In the genomic region with DNA sequence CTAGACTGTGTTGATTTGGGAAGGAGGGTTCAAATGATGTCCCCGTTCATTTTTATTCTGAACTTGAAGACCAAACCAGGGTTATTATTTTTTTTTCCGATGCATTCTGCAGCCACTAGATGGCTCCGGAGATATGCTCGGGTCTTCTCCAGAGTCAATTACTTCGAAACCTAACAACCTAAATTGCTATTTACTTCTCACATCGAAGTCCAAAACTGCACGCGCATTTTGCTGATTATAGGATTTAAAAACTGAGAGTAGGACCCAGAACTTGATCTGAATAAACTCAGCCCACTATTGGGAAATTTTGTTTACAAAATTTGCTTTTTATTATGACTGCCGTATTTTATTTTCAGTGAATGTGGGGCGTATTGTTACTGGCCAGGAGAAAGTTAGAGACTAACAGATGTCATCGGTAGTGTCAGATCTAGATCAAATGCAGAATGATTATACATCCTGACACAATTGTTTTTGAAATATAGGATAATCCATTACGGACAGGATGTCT, we compare ENCODE assay signal across 8 cellular contexts.
A peak's percentile ranks its signal among the peaks of the same experiment; 100 is the strongest.
DNase-seq lines count a peak whose midpoint lies in the region; ATAC-seq and TF ChIP-seq lines count a peak whose summit lies in the region.

No MANE protein-coding gene starts in this region.

- peak; percentile 77 for TF ChIP-seq RAD21 in HCT116 (IDR thresholded peaks at IDR 0.05; ENCODE audit: low read depth)

- DNase-seq in D341Med (ENCODE audit: low spot score), result peak; percentile 24
- peak; percentile 54 for DNase-seq in HCT116 (ENCODE audit: low read depth, low spot score)
- no peak for DNase-seq in Peyer's patch
- DNase-seq in dorsolateral prefrontal cortex, result peak in 2 of 10 donors; percentile 12 to 24
- DNase-seq in middle frontal gyrus (ENCODE audit: extremely low spot score, low spot score), result no peak
- DNase-seq in T-helper 9 cell, result no peak
- no peak for DNase-seq in ureter (ENCODE audit: low spot score)

- TF ChIP-seq CTCF in HCT116 (IDR thresholded peaks at IDR 0.05 in 2 of 3, conservative IDR thresholded peaks at IDR 0.05 in 1 of 3; ENCODE audit: borderline replicate concordance in 1 of 3, insufficient read depth in 1 of 3, low read depth in 2 of 3, low read length in 2 of 3) (peak; percentile 58 to 82 (median 72); a peak in 5 of 6 replicates), Peyer's patch (IDR thresholded peaks at IDR 0.05) (peak in 5 of 6 experiments; percentile 26 to 70 (median 62)), dorsolateral prefrontal cortex (IDR thresholded peaks at IDR 0.05 in 54 of 56, conservative IDR thresholded peaks at IDR 0.05 in 2 of 56; ENCODE audit: low read depth in 1 of 56, partially characterized antibody in 56 of 56) (peak; percentile 52 to 82 (median 66))

- peak; percentile 79 for ATAC-seq in HCT116

- RAD21 ChIA-PET in HCT116 (lab: Charles Lee; ENCODE audit: low non-redundant PET in 1 of 2, low total read pairs in 2 of 2, uncharacterized antibody in 2 of 2, unreplicated experiment in 2 of 2), result no interaction called here

- no peak for TF ChIP-seq POLR2A in HCT116 (IDR thresholded peaks at IDR 0.05; ENCODE audit: borderline replicate concordance, extremely low read depth, insufficient read depth, insufficient read length)
- no peak for TF ChIP-seq POLR2A in Peyer's patch (IDR thresholded peaks at IDR 0.05)

- no peaks in the 10 kb centered on the region for H4K20me1 ChIP-seq in HCT116 (ENCODE audit: insufficient read depth)

- H3K4me3 ChIP-seq in HCT116 (replicated peaks in 1 of 2; ENCODE audit: low read depth in 1 of 2, low read length in 2 of 2) (peak overlapping the region; percentile 35 to 50), Peyer's patch (peak overlapping the region in 2 of 4 donors; percentile 11 to 25), dorsolateral prefrontal cortex (peak overlapping the region in 48 of 59 donors; percentile 1 to 63 (median 40)), mucosa of rectum (ENCODE audit: low read length in 2 of 2) (peak overlapping the region; percentile 3 to 53)

- no peaks in the 10 kb centered on the region for H3K36me3 ChIP-seq in HCT116 (ENCODE audit: control insufficient read depth in 1 of 2, insufficient read depth in 2 of 2, low read length in 2 of 2)
- no peaks in the 10 kb centered on the region for H3K36me3 ChIP-seq in Peyer's patch
- H3K36me3 ChIP-seq in mucosa of rectum (ENCODE audit: control insufficient read depth in 2 of 2, insufficient read depth in 2 of 2, low read length in 2 of 2), result no peaks in the 10 kb centered on the region

- POLR2A ChIA-PET in HCT116 (lab: Charles Lee), result no interaction called here

- BruUV-seq in HCT116 (replicated peaks; lab: Mats Ljungman, UMichigan), result no TSS peak

- peak overlapping the region; percentile 97 for H2AFZ ChIP-seq in HCT116 (ENCODE audit: low read depth, low read length, poor library complexity, severe bottlenecking)

- 0 out of 4 replicates have a peak, but pooled peaks cover 0 to 4% of the 10 kb centered on the region in 2 experiments for H3K9me3 ChIP-seq in HCT116 (ENCODE audit: control insufficient read depth in 1 of 2, insufficient read depth in 1 of 2, low read depth in 1 of 2, low read length in 2 of 2)
- H3K9me3 ChIP-seq in Peyer's patch, result no peaks in the 10 kb centered on the region
- H3K9me3 ChIP-seq in mucosa of rectum (ENCODE audit: control insufficient read depth in 2 of 2, low read length in 2 of 2), result no peaks in the 10 kb centered on the region

- H3K4me1 ChIP-seq in HCT116 (ENCODE audit: control insufficient read depth in 1 of 2, insufficient read depth in 2 of 2, low read length in 2 of 2), result peaks cover 0 to 4% of the 10 kb centered on the region in 2 experiments; a peak in 1 of 4 replicates
- no peaks in the 10 kb centered on the region for H3K4me1 ChIP-seq in Peyer's patch
- H3K4me1 ChIP-seq in mucosa of rectum (ENCODE audit: control insufficient read depth in 2 of 2, insufficient read depth in 2 of 2, low read length in 2 of 2), result no peaks in the 10 kb centered on the region

- H3K27me3 ChIP-seq in HCT116 (ENCODE audit: insufficient read depth, low read length), result no peaks in the 10 kb centered on the region
- H3K27me3 ChIP-seq in Peyer's patch, result no peaks in the 10 kb centered on the region
- H3K27me3 ChIP-seq in dorsolateral prefrontal cortex, result peaks cover 0 to 46% (median 8%) of the 10 kb centered on the region in 45 donors
- H3K27me3 ChIP-seq in mucosa of rectum (ENCODE audit: control insufficient read depth in 2 of 2, insufficient read depth in 2 of 2, low read length in 2 of 2), result no peaks in the 10 kb centered on the region

- H3K79me2 ChIP-seq in HCT116 (ENCODE audit: insufficient read depth, low read length), result no peaks in the 10 kb centered on the region

- no peaks in the 10 kb centered on the region for H3K9me2 ChIP-seq in HCT116 (ENCODE audit: insufficient read depth)

- H3K4me2 ChIP-seq in HCT116 (ENCODE audit: low read length), result peak overlapping the region; percentile 71

- CTCF ChIA-PET in HCT116 (lab: Charles Lee), result interaction anchor here (0.6 to 1.3 kb wide), 4 partner anchors 260 to 1166 kb away, joined by 3 to 4 read pairs (median 4); a partner anchor contains a TSS

- no peak overlapping the region for H3K27ac ChIP-seq in HCT116 (ENCODE audit: low read depth, low read length)
- no peak overlapping the region for H3K27ac ChIP-seq in Peyer's patch
- H3K27ac ChIP-seq in dorsolateral prefrontal cortex, result no peak overlapping the region
- no peak overlapping the region for H3K27ac ChIP-seq in mucosa of rectum (ENCODE audit: low read depth in 2 of 2, low read length in 2 of 2)

- intact Hi-C loops in HCT116 (cut with micrococcal nuclease), result loop anchor here (2.0 to 5.0 kb wide), 3 partner anchors 259 to 1589 kb away; no protein-coding TSS in a partner anchor
- intact Hi-C loops in dorsolateral prefrontal cortex (cut with DNase I), result loop anchor here (5.0 to 10.0 kb wide), 3 partner anchors 257 to 969 kb away; a partner anchor contains a TSS

- H3K9ac ChIP-seq in HCT116 (ENCODE audit: low read length) (peak overlapping the region; percentile 25; the same call in 1 of the 2 replicates), mucosa of rectum (ENCODE audit: low read depth in 1 of 2, low read length in 2 of 2) (peak overlapping the region in 1 of 2 donors; percentile 37)

TF ChIP-seq in HCT116, 20 proteins besides CTCF, POLR2A, EP300 and RAD21:
- TF ChIP-seq YY1 (IDR thresholded peaks at IDR 0.05; ENCODE audit: extremely low read depth, insufficient replicate concordance, low read depth, low read length) (no peak), CBX3 (IDR thresholded peaks at IDR 0.05; ENCODE audit: low read depth) (no peak)
- TF ChIP-seq, protein P1, sequence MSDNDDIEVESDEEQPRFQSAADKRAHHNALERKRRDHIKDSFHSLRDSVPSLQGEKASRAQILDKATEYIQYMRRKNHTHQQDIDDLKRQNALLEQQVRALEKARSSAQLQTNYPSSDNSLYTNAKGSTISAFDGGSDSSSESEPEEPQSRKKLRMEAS (IDR thresholded peaks at IDR 0.05), result peak; percentile 24; the same call in 1 of the 2 replicates
TF ChIP-seq in HCT116: peak in this region for 1.

Comparison
In these comparisons a context has a peak if more than half of its experiments do, and no peak if none do; other contexts are left out.
1. DNase-seq: peak in D341Med (single experiment) and HCT116 (single experiment); none in Peyer's patch (0 of 3), middle frontal gyrus (single experiment), T-helper 9 cell (single experiment) and ureter (single experiment).
2. Peak in every context shown above with its lines, with median percentiles within 50 percentile points of each other: CTCF ChIP-seq.